Comparison of ENCODE assay signal across 20 cellular contexts in genomic region chr10:49237985-49238384, GRCh38. TPM values are rescaled to one million over a fixed set of nuclear protein-coding genes. Genes with fewer than 3 reads are reported as not detected.
DNase-seq lines count a peak whose midpoint lies in the region; ATAC-seq and TF ChIP-seq lines count a peak whose summit lies in the region.
"Had no signal": no experiment of that assay in that cellular context is flagged by ENCODE, and none has a peak within 500 bp of the region (broad histone marks: within the 10 kb centered on the region; RNA-seq: fewer than 3 reads in every experiment).

No MANE protein-coding gene starts in this region.

- H3K4me3 Mint-ChIP-seq in GM23338 (no peak overlapping the region), WTC11 (no peak overlapping the region)
- H3K4me3 Mint-ChIP-seq: CD4-positive, alpha-beta T cell had no signal

- peak; percentile 56 for ATAC-seq in GM23338
- peak; percentile 30; the same call in 1 of the 2 replicates for ATAC-seq in WTC11
- ATAC-seq: A549 had no signal

- no peak overlapping the region for H3K27ac Mint-ChIP-seq in GM23338
- H3K27ac Mint-ChIP-seq in WTC11 = no peak overlapping the region
- H3K27ac Mint-ChIP-seq: CD4-positive, alpha-beta T cell had no signal

- no peaks in the 10 kb centered on the region for H3K9me3 Mint-ChIP-seq in GM23338
- H3K9me3 Mint-ChIP-seq in WTC11 = peaks cover 6% of the 10 kb centered on the region; the same call in 1 of the 2 replicates
- H3K9me3 Mint-ChIP-seq: CD4-positive, alpha-beta T cell had no signal

- H2BK15ac ChIP-seq in mesendoderm (replicated peaks; ENCODE audit: low read depth) = no peak overlapping the region

- H2AFZ ChIP-seq in GM23338 = no peak overlapping the region

- no peak overlapping the region for H4K8ac ChIP-seq in mesendoderm (ENCODE audit: low read depth, low read length)

- H3K79me2 ChIP-seq in GM23338 (replicated peaks; ENCODE audit: insufficient read depth) = no peaks in the 10 kb centered on the region
- no peaks in the 10 kb centered on the region for H3K79me2 ChIP-seq in mesendoderm (ENCODE audit: control insufficient read depth, insufficient read depth, low read length)

- H3K4me1 Mint-ChIP-seq in GM23338 (peaks cover 7% of the 10 kb centered on the region), WTC11 (peaks cover 5% of the 10 kb centered on the region)

- H3K79me1 ChIP-seq in mesendoderm (ENCODE audit: low read length) = no peaks in the 10 kb centered on the region

- H3K27me3 Mint-ChIP-seq in GM23338 (ENCODE audit: insufficient read depth, low read depth, poor library complexity) = peaks cover 13% of the 10 kb centered on the region
- H3K27me3 Mint-ChIP-seq in WTC11 (ENCODE audit: low read depth) = peaks cover 31% of the 10 kb centered on the region

- no peak overlapping the region for H2BK120ac ChIP-seq in mesendoderm (ENCODE audit: low read depth, low read length)

- TF ChIP-seq CTCF in GM23338 (conservative IDR thresholded peaks at IDR 0.05; ENCODE audit: low read depth in 2 of 2) (no peak), WTC11 (IDR thresholded peaks at IDR 0.05) (no peak)

- H2AK5ac ChIP-seq in mesendoderm (ENCODE audit: low read length) = no peak overlapping the region

- H3K18ac ChIP-seq in mesendoderm (ENCODE audit: low read length) = no peak overlapping the region

- H3K36me3 Mint-ChIP-seq in GM23338 (ENCODE audit: low read depth) (no peaks in the 10 kb centered on the region), WTC11 (no peaks in the 10 kb centered on the region)

- POLR2A ChIA-PET in WTC11 (lab: Charles Lee) = no interaction called here

- H4K5ac ChIP-seq in mesendoderm (ENCODE audit: low read length) = no peak overlapping the region

- no peaks in the 10 kb centered on the region for H4K20me1 ChIP-seq in GM23338 (replicated peaks; ENCODE audit: insufficient read depth)

- H3K4me2 ChIP-seq in GM23338 = no peak overlapping the region
- H3K4me2 ChIP-seq in mesendoderm (ENCODE audit: low read length) = no peak overlapping the region
- H3K4me2 ChIP-seq: A549 had no signal

- no peak overlapping the region for H3K4me3 ChIP-seq in GM23338
- H3K4me3 ChIP-seq in mesendoderm (ENCODE audit: low read length) = no peak overlapping the region
- H3K4me3 ChIP-seq: A549, Peyer's patch, SJCRH30 had no signal

- H3F3A ChIP-seq in GM23338 (replicated peaks; ENCODE audit: low read depth) = no peaks in the 10 kb centered on the region

- H3K4me1 ChIP-seq in GM23338 (ENCODE audit: insufficient read depth) (no peaks in the 10 kb centered on the region), mesendoderm (ENCODE audit: control insufficient read depth, low read depth, low read length) (no peaks in the 10 kb centered on the region)
- H3K4me1 ChIP-seq: A549, BE2C, Caco-2, Peyer's patch, SJCRH30 had no signal

- H3K27ac ChIP-seq in GM23338 (ENCODE audit: low read depth) = no peak overlapping the region
- H3K27ac ChIP-seq in mesendoderm (ENCODE audit: low read depth, low read length) = no peak overlapping the region
- H3K27ac ChIP-seq: A549, Peyer's patch, SJCRH30 had no signal

- DNase-seq in Ammon's horn (ENCODE audit: low spot score) (peak; percentile 16), GM23338 (ENCODE audit: low spot score) (peak; percentile 6), WTC11 (ENCODE audit: low spot score) (no peak), mesendoderm (peak; percentile 17), NCI-H2081 treated with DMSO at 0.1 percent for 48 hours (lab: John Stamatoyannopoulos, UW) (no peak), NCI-H2107 treated with DMSO at 0.1 percent for 48 hours (lab: John Stamatoyannopoulos, UW; ENCODE audit: unreplicated experiment) (no peak)
- DNase-seq in stimulated activated CD8-positive, alpha-beta memory T cell treated with anti-CD3 and anti-CD28 coated beads, Interleukin-4, amount 100 ng/mL, for 48 hours = no peak
- DNase-seq: BE2C; Caco-2; CD4-positive, alpha-beta T cell; KG1; NCI-H1105; NCI-H2029 treated with DMSO at 0.1 percent for 48 hours; NCI-H2171 treated with DMSO at 0.1 percent for 48 hours; NCI-H524 treated with DMSO at 0.1 percent for 48 hours; NCI-H82; Peyer's patch; SJCRH30 had no signal

- CTCF ChIA-PET in WTC11 (lab: Charles Lee) = no interaction called here

- no peak overlapping the region for H3K56ac ChIP-seq in mesendoderm (ENCODE audit: low read length)

- no peak overlapping the region for H3K4ac ChIP-seq in mesendoderm (ENCODE audit: low read depth, low read length)

- H3K36me3 ChIP-seq in GM23338 (ENCODE audit: insufficient read depth) = no peaks in the 10 kb centered on the region
- no peaks in the 10 kb centered on the region for H3K36me3 ChIP-seq in mesendoderm (ENCODE audit: control insufficient read depth, insufficient read depth, low read length)
- H3K36me3 ChIP-seq: BE2C, Peyer's patch, SJCRH30 had no signal

- no peaks in the 10 kb centered on the region for H3K9me2 ChIP-seq in GM23338 (ENCODE audit: insufficient read depth)

- peaks cover 20% of the 10 kb centered on the region for H3K27me3 ChIP-seq in GM23338 (ENCODE audit: insufficient read depth)
- H3K27me3 ChIP-seq in mesendoderm (ENCODE audit: insufficient read depth, low read length, poor library complexity) = no peaks in the 10 kb centered on the region
- H3K27me3 ChIP-seq: BE2C, Peyer's patch, SJCRH30 had no signal

- H3K23ac ChIP-seq in mesendoderm (ENCODE audit: low read length) = no peak overlapping the region

- no peak overlapping the region for H3K9ac ChIP-seq in mesendoderm (ENCODE audit: low read length)

- no peak overlapping the region for H2BK5ac ChIP-seq in mesendoderm (ENCODE audit: low read length)

- WGBS in mesendoderm (ENCODE audit: extremely low coverage, insufficient coverage, low lambda C conversion rate) = no CpG with 5 or more reads among the region's 1 CpG

TF ChIP-seq in GM23338, 12 proteins besides CTCF, POLR2A, EP300 and RAD21 (continues in another document):
- TF ChIP-seq, protein P1, sequence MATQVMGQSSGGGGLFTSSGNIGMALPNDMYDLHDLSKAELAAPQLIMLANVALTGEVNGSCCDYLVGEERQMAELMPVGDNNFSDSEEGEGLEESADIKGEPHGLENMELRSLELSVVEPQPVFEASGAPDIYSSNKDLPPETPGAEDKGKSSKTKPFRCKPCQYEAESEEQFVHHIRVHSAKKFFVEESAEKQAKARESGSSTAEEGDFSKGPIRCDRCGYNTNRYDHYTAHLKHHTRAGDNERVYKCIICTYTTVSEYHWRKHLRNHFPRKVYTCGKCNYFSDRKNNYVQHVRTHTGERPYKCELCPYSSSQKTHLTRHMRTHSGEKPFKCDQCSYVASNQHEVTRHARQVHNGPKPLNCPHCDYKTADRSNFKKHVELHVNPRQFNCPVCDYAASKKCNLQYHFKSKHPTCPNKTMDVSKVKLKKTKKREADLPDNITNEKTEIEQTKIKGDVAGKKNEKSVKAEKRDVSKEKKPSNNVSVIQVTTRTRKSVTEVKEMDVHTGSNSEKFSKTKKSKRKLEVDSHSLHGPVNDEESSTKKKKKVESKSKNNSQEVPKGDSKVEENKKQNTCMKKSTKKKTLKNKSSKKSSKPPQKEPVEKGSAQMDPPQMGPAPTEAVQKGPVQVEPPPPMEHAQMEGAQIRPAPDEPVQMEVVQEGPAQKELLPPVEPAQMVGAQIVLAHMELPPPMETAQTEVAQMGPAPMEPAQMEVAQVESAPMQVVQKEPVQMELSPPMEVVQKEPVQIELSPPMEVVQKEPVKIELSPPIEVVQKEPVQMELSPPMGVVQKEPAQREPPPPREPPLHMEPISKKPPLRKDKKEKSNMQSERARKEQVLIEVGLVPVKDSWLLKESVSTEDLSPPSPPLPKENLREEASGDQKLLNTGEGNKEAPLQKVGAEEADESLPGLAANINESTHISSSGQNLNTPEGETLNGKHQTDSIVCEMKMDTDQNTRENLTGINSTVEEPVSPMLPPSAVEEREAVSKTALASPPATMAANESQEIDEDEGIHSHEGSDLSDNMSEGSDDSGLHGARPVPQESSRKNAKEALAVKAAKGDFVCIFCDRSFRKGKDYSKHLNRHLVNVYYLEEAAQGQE (IDR thresholded peaks at IDR 0.05; ENCODE audit: unreplicated experiment) = no peak
- TF ChIP-seq STAT1 (IDR thresholded peaks at IDR 0.05; ENCODE audit: unreplicated experiment) (no peak), ZNF331 (CRISPR knock-in tag; IDR thresholded peaks at IDR 0.05; ENCODE audit: low read depth) (no peak)

TF ChIP-seq in WTC11, 78 proteins besides CTCF, POLR2A, EP300 and RAD21 (continues in another document):
- TF ChIP-seq ZNF671 (CRISPR knock-in tag; IDR thresholded peaks at IDR 0.05) = no peak
- TF ChIP-seq TEAD4 (CRISPR knock-in tag; IDR thresholded peaks at IDR 0.05) = no peak
- TF ChIP-seq, protein P2, sequence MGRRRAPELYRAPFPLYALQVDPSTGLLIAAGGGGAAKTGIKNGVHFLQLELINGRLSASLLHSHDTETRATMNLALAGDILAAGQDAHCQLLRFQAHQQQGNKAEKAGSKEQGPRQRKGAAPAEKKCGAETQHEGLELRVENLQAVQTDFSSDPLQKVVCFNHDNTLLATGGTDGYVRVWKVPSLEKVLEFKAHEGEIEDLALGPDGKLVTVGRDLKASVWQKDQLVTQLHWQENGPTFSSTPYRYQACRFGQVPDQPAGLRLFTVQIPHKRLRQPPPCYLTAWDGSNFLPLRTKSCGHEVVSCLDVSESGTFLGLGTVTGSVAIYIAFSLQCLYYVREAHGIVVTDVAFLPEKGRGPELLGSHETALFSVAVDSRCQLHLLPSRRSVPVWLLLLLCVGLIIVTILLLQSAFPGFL (CRISPR knock-in tag; IDR thresholded peaks at IDR 0.05; ENCODE audit: borderline replicate concordance) = no peak
- no peak for TF ChIP-seq ZNF138 (CRISPR knock-in tag; conservative IDR thresholded peaks at IDR 0.05)

RNA-seq across cellular contexts. Expression of gene TMEM273, which starts 49.8 kb away (rescaled TPM):
- not detected in 2 replicates for total RNA-seq in GM23338 (2014; rRNA removed; shearing (Covaris generic))
- polyA plus RNA-seq in GM23338 (2016; fragmentation: Nextera tagmentation; extraction: Ambion mirVana) = not detected in 2 replicates
- 0.09 to 0.39 TPM (median 0.27 TPM) in 3 replicates for total RNA-seq in WTC11 (2021)
- 0.15 TPM for polyA plus RNA-seq in mesendoderm (2013, experiment 1 of 2)
- polyA plus RNA-seq in mesendoderm (2013, experiment 2 of 2) = 0.13 TPM
- total RNA-seq: Caco-2, Daoy had no signal
- polyA plus RNA-seq: A549 had no signal

Comparison
In these comparisons a context has a peak if more than half of its experiments do, and no peak if none do; other contexts are left out.
1. DNase-seq: peak in Ammon's horn (single experiment), GM23338 (single experiment) and mesendoderm (single experiment); none in WTC11 (single experiment), NCI-H2081 treated with DMSO at 0.1 percent for 48 hours (single experiment), NCI-H2107 treated with DMSO at 0.1 percent for 48 hours (single experiment) and stimulated activated CD8-positive, alpha-beta memory T cell treated with anti-CD3 and anti-CD28 coated beads, Interleukin-4, amount 100 ng/mL, for 48 hours (single experiment).